ENCODE assay signal across 11 cellular contexts in genomic region chr2:231397011-231397927, GRCh38. TPM values are rescaled to one million over a fixed set of nuclear protein-coding genes. Genes with fewer than 3 reads are reported as not detected.
DNase-seq lines count a peak whose midpoint lies in the region; ATAC-seq and TF ChIP-seq lines count a peak whose summit lies in the region.
"Had no signal": no experiment of that assay in that cellular context is flagged by ENCODE, and none has a peak within 500 bp of the region (broad histone marks: within the 10 kb centered on the region; RNA-seq: fewer than 3 reads in every experiment).

No MANE protein-coding gene starts in this region.

- POLR2A ChIA-PET in activated CD8-positive, alpha-beta T cell treated with anti-CD3 and anti-CD28 coated beads for 36 hours (lab: Charles Lee): interaction anchor here (0.8 kb wide), 1 partner anchor 8 kb away, joined by 4 read pairs; no protein-coding TSS in a partner anchor
- POLR2A ChIA-PET in activated CD8-positive, alpha-beta T cell treated with anti-CD3 and anti-CD28 coated beads, Interleukin-2, amount 10 ng/mL, durations not matched to agents 7 days and 5 days (lab: Charles Lee): no interaction called here

- H3K9ac ChIP-seq in iPS-18a (ENCODE audit: low read length): no peak overlapping the region

- peaks cover 0 to 40% (median 6%) of the 10 kb centered on the region in 4 donors for H3K4me1 ChIP-seq in Peyer's patch
- peaks cover 27% of the 10 kb centered on the region for H3K4me1 ChIP-seq in iPS-18a (ENCODE audit: control insufficient read depth, low read depth, low read length)

- H3K9me3 Mint-ChIP-seq in activated CD8-positive, alpha-beta T cell treated with anti-CD3 and anti-CD28 coated beads for 36 hours: no peaks in the 10 kb centered on the region
- H3K9me3 Mint-ChIP-seq in activated CD8-positive, alpha-beta T cell treated with anti-CD3 and anti-CD28 coated beads, Interleukin-2, amount 10 ng/mL, durations not matched to agents 7 days and 5 days (ENCODE audit: insufficient read depth): no peaks in the 10 kb centered on the region

- CTCF ChIA-PET in activated CD8-positive, alpha-beta T cell treated with anti-CD3 and anti-CD28 coated beads for 36 hours (lab: Charles Lee): interaction anchor here (1.0 to 1.6 kb wide), 2 partner anchors 9 to 171 kb away, joined by 3 to 12 read pairs; no protein-coding TSS in a partner anchor
- CTCF ChIA-PET in activated CD8-positive, alpha-beta T cell treated with anti-CD3 and anti-CD28 coated beads, Interleukin-2, amount 10 ng/mL, durations not matched to agents 7 days and 5 days (lab: Charles Lee): interaction anchor here (0.9 kb wide), 1 partner anchor 9 kb away, joined by 4 read pairs; no protein-coding TSS in a partner anchor

- H3K9me3 ChIP-seq in Peyer's patch: no peaks in the 10 kb centered on the region
- H3K9me3 ChIP-seq in iPS-18a (ENCODE audit: control insufficient read depth, low read depth, low read length): no peaks in the 10 kb centered on the region

- intact Hi-C loops in activated CD8-positive, alpha-beta T cell treated with anti-CD3 and anti-CD28 coated beads for 36 hours (cut with micrococcal nuclease): no loop called here

- DNase-seq in activated CD8-positive, alpha-beta T cell treated with anti-CD3 and anti-CD28 coated beads for 36 hours: peak; percentile 35
- no peak for DNase-seq in activated CD8-positive, alpha-beta T cell treated with anti-CD3 and anti-CD28 coated beads, Interleukin-2, amount 10 ng/mL, durations not matched to agents 7 days and 5 days
- DNase-seq in Peyer's patch: peak in 1 of 3 donors; percentile 82
- peak; percentile 54 for DNase-seq in stimulated activated CD8-positive, alpha-beta memory T cell treated with anti-CD3 and anti-CD28 coated beads, Interleukin-4, amount 100 ng/mL, for 48 hours
- DNase-seq in midbrain (lab: John Stamatoyannopoulos, UW): no peak
- DNase-seq: MV-4-11 had no signal

- no peak overlapping the region for H3K27ac Mint-ChIP-seq in activated CD8-positive, alpha-beta T cell treated with anti-CD3 and anti-CD28 coated beads for 36 hours
- H3K27ac Mint-ChIP-seq in activated CD8-positive, alpha-beta T cell treated with anti-CD3 and anti-CD28 coated beads, Interleukin-2, amount 10 ng/mL, durations not matched to agents 7 days and 5 days: no peak overlapping the region

- H3K27me3 ChIP-seq in Peyer's patch: no peaks in the 10 kb centered on the region
- peaks cover 5% of the 10 kb centered on the region for H3K27me3 ChIP-seq in iPS-18a (ENCODE audit: control insufficient read depth, insufficient read depth, low read length)

- peak; percentile 35 for ATAC-seq in activated CD8-positive, alpha-beta T cell treated with anti-CD3 and anti-CD28 coated beads for 36 hours
- no peak for ATAC-seq in activated CD8-positive, alpha-beta T cell treated with anti-CD3 and anti-CD28 coated beads, Interleukin-2, amount 10 ng/mL, durations not matched to agents 7 days and 5 days
- no peak for ATAC-seq in GM19328 (IDR thresholded peaks at IDR 0.05; ENCODE audit: unreplicated experiment)
- ATAC-seq in HG03460 (IDR thresholded peaks at IDR 0.05; ENCODE audit: unreplicated experiment): no peak

- H3K27ac ChIP-seq in Peyer's patch (peak overlapping the region in 3 of 4 donors; percentile 3 to 88 (median 81)), iPS-18a (ENCODE audit: low read length) (no peak overlapping the region)
- H3K27ac ChIP-seq: VCaP had no signal

- no peaks in the 10 kb centered on the region for H3K36me3 Mint-ChIP-seq in activated CD8-positive, alpha-beta T cell treated with anti-CD3 and anti-CD28 coated beads for 36 hours (ENCODE audit: low read depth)
- peaks cover 11% of the 10 kb centered on the region for H3K36me3 Mint-ChIP-seq in activated CD8-positive, alpha-beta T cell treated with anti-CD3 and anti-CD28 coated beads, Interleukin-2, amount 10 ng/mL, durations not matched to agents 7 days and 5 days (ENCODE audit: low read depth)

- peaks cover 21% of the 10 kb centered on the region for H3K4me1 Mint-ChIP-seq in activated CD8-positive, alpha-beta T cell treated with anti-CD3 and anti-CD28 coated beads for 36 hours (ENCODE audit: low read depth)
- peaks cover 34% of the 10 kb centered on the region for H3K4me1 Mint-ChIP-seq in activated CD8-positive, alpha-beta T cell treated with anti-CD3 and anti-CD28 coated beads, Interleukin-2, amount 10 ng/mL, durations not matched to agents 7 days and 5 days (ENCODE audit: low read depth)

- peaks cover 0 to 27% (median 0%) of the 10 kb centered on the region in 3 donors for H3K36me3 ChIP-seq in Peyer's patch
- peaks cover 13% of the 10 kb centered on the region for H3K36me3 ChIP-seq in iPS-18a (ENCODE audit: control insufficient read depth, low read depth, low read length)

- no peak for TF ChIP-seq CTCF in activated CD8-positive, alpha-beta T cell treated with anti-CD3 and anti-CD28 coated beads for 36 hours (IDR thresholded peaks at IDR 0.05)
- no peak for TF ChIP-seq CTCF in Peyer's patch (IDR thresholded peaks at IDR 0.05)

- TF ChIP-seq POLR2A in Peyer's patch (IDR thresholded peaks at IDR 0.05): peak; percentile 37 to 43

- H3K4me3 Mint-ChIP-seq in activated CD8-positive, alpha-beta T cell treated with anti-CD3 and anti-CD28 coated beads for 36 hours: no peak overlapping the region
- no peak overlapping the region for H3K4me3 Mint-ChIP-seq in activated CD8-positive, alpha-beta T cell treated with anti-CD3 and anti-CD28 coated beads, Interleukin-2, amount 10 ng/mL, durations not matched to agents 7 days and 5 days

- H3K27me3 Mint-ChIP-seq in activated CD8-positive, alpha-beta T cell treated with anti-CD3 and anti-CD28 coated beads for 36 hours: peaks cover 25% of the 10 kb centered on the region
- H3K27me3 Mint-ChIP-seq in activated CD8-positive, alpha-beta T cell treated with anti-CD3 and anti-CD28 coated beads, Interleukin-2, amount 10 ng/mL, durations not matched to agents 7 days and 5 days (ENCODE audit: low read depth): peaks cover 17% of the 10 kb centered on the region

- peak overlapping the region in 3 of 4 donors; percentile 55 to 92 (median 87) for H3K4me3 ChIP-seq in Peyer's patch
- H3K4me3 ChIP-seq in iPS-18a (ENCODE audit: low read length): peak overlapping the region; percentile 63

RNA-seq across cellular contexts. Expression of gene B3GNT7, which starts 1.8 kb away (rescaled TPM):
- total RNA-seq in activated CD8-positive, alpha-beta T cell treated with anti-CD3 and anti-CD28 coated beads for 36 hours: under 1 TPM in 1 of 2 experiments, not detected in 1; 0.29 TPM
- total RNA-seq in activated CD8-positive, alpha-beta T cell treated with anti-CD3 and anti-CD28 coated beads, Interleukin-2, amount 10 ng/mL, durations not matched to agents 7 days and 5 days: under 1 TPM; 0.26 to 0.34 TPM
- 100 to 1,000 TPM in 2 of 4 donors, 10 to 100 TPM in 1, 1 to 10 TPM in 1; 9.9 to 154 (median 90.3) TPM for total RNA-seq in Peyer's patch
- total RNA-seq: A673 had no signal

Comparison
In these comparisons a context has a peak if more than half of its experiments do, and no peak if none do; other contexts are left out.
1. DNase-seq: peak in activated CD8-positive, alpha-beta T cell treated with anti-CD3 and anti-CD28 coated beads for 36 hours (single experiment) and stimulated activated CD8-positive, alpha-beta memory T cell treated with anti-CD3 and anti-CD28 coated beads, Interleukin-4, amount 100 ng/mL, for 48 hours (single experiment); none in activated CD8-positive, alpha-beta T cell treated with anti-CD3 and anti-CD28 coated beads, Interleukin-2, amount 10 ng/mL, durations not matched to agents 7 days and 5 days (single experiment) and midbrain (single experiment).
2. RNA of gene B3GNT7, which starts 1.8 kb away (total RNA-seq): 9.9 to 154 TPM in Peyer's patch; 0.26 to 0.34 TPM in activated CD8-positive, alpha-beta T cell treated with anti-CD3 and anti-CD28 coated beads, Interleukin-2, amount 10 ng/mL, durations not matched to agents 7 days and 5 days and 0.29 TPM in activated CD8-positive, alpha-beta T cell treated with anti-CD3 and anti-CD28 coated beads for 36 hours; every median in the first group is over 4 times any median in the second.